19 cellular contexts compared by ENCODE assay signal in the genomic region with DNA sequence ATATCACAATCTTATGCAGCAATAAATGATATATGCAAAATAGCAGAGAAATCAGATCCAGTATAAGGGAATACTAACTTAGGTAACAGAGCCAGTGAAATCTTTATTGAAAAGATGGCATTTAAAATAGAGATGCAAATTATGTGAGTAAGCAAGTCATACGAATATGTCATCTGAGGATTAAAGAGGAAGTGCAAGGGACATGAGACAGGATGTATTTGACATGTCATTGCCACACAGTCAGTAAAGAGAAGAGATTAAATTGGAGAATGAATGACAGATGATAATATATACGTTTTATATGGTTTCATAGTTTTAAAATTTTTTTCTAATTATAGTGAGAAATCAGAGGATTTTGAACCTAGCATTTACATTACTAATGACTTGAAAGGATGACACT.
DNase-seq lines count a peak whose midpoint lies in the region; ATAC-seq, FAIRE-seq and TF ChIP-seq lines count a peak whose summit lies in the region.
"Had no signal": no experiment of that assay in that cellular context is flagged by ENCODE, and none has a peak within 500 bp of the region (broad histone marks: within the 10 kb centered on the region; RNA-seq: fewer than 3 reads in every experiment).

No MANE protein-coding gene starts in this region.

- no peak overlapping the region for H3K27ac Mint-ChIP-seq in activated naive CD4-positive, alpha-beta T cell treated with anti-CD3 and anti-CD28 coated beads for 36 hours
- H3K27ac Mint-ChIP-seq: CD14-positive monocyte; T-helper 2 cell treated with Interferon-gamma antibody and Interleukin-4, amounts not matched to agents 5 μg/mL and 100 μg/mL, for 36 hours had no signal

- H4K20me1 ChIP-seq in GM12878 (ENCODE audit: control insufficient read depth, insufficient read depth), result no peaks in the 10 kb centered on the region

- SMC1A ChIA-PET in GM12878 (lab: Charles Lee; ENCODE audit: uncharacterized antibody, unreplicated experiment), result no interaction called here

- no peak for FAIRE-seq in GM12878 (lab: Jason Lieb, UNC)
- FAIRE-seq: K562 had no signal

- no peaks in the 10 kb centered on the region for H3K9me3 ChIP-seq in GM12878 (replicated peaks; ENCODE audit: control insufficient read depth, insufficient read depth, low read length)

- no peaks in the 10 kb centered on the region for H3K4me1 ChIP-seq in GM12878 (ENCODE audit: control insufficient read depth, insufficient read depth, low read length)

- H3K36me3 Mint-ChIP-seq in activated naive CD4-positive, alpha-beta T cell treated with anti-CD3 and anti-CD28 coated beads for 36 hours (ENCODE audit: low read depth), result no peaks in the 10 kb centered on the region
- H3K36me3 Mint-ChIP-seq: CD14-positive monocyte had no signal

- POLR2A ChIA-PET in GM12878 (lab: Charles Lee), result no interaction called here

- no peak overlapping the region for H3K27ac ChIP-seq in GM12878 (ENCODE audit: control insufficient read depth, insufficient read depth)

- no peak overlapping the region for H3K4me3 ChIP-seq in GM12878
- H3K4me3 ChIP-seq: K562 had no signal

- DNase-seq in GDM1 (lab: John Stamatoyannopoulos, UW), result peak; percentile 10
- DNase-seq in Kasumi-1 (lab: John Stamatoyannopoulos, UW), result peak; percentile 53 to 63
- peak; percentile 58 for DNase-seq in NOMO-1 treated with dmso at 0.1 percent for 144 hours (lab: John Stamatoyannopoulos, UW; ENCODE audit: unreplicated experiment)
- no peak for DNase-seq in GM12878 (ENCODE audit: low read depth, low spot score)
- DNase-seq in erythroblast (lab: John Stamatoyannopoulos, UW), result no peak
- DNase-seq in activated naive CD4-positive, alpha-beta T cell treated with anti-CD3 and anti-CD28 coated beads for 36 hours, result no peak
- DNase-seq: ACHN; COR-L47; DMS 273 treated with DMSO at 0.1 percent for 48 hours; NCI-H1694 treated with DMSO at 0.1 percent for 48 hours; NCI-H2107; NCI-H510A; NCI-H748 treated with DMSO at 0.1 percent for 48 hours; NK-92 treated with Interleukin-12 subunit alpha and Interleukin-12 subunit beta, amount 100 ng/mL, for 24 hours had no signal

- no peaks in the 10 kb centered on the region for H3K79me2 ChIP-seq in GM12878 (ENCODE audit: control insufficient read depth, insufficient read depth, low read length)

- TF ChIP-seq POLR2A in GM12878 (IDR thresholded peaks at IDR 0.05; ENCODE audit: low read depth, low read length), result no peak
- no peak for TF ChIP-seq POLR2A in erythroblast (IDR thresholded peaks at IDR 0.05; ENCODE audit: low read length)

- WGBS in GM12878 (ENCODE audit: insufficient coverage, insufficient replicate concordance, low lambda C conversion rate, missing lambda C conversion rate), result 7% methylated on average over 2 of the region's 2 CpGs

- H3K4me2 ChIP-seq in GM12878 (ENCODE audit: control insufficient read depth, insufficient read depth), result no peak overlapping the region

- no peaks in the 10 kb centered on the region for H3K36me3 ChIP-seq in GM12878 (ENCODE audit: control insufficient read depth in 2 of 2, insufficient read depth in 2 of 2, low read length in 1 of 2)

- CTCF ChIA-PET in GM12878 (lab: Yijun Ruan, JAX), result no interaction called here
- CTCF ChIA-PET in activated naive CD4-positive, alpha-beta T cell treated with anti-CD3 and anti-CD28 coated beads for 36 hours (lab: Charles Lee), result no interaction called here

- no TSS peak for BruUV-seq in GM12878 (replicated peaks; lab: Mats Ljungman, UMichigan)

- no peaks in the 10 kb centered on the region for H3K4me1 Mint-ChIP-seq in activated naive CD4-positive, alpha-beta T cell treated with anti-CD3 and anti-CD28 coated beads for 36 hours (ENCODE audit: low read depth)
- H3K4me1 Mint-ChIP-seq: CD14-positive monocyte had no signal

- in situ Hi-C loops in GM12878 (cut with MboI), result no loop called here

- RAD21 ChIA-PET in GM12878 (lab: Charles Lee; ENCODE audit: unreplicated experiment), result no interaction called here

- TF ChIP-seq EP300 in GM12878 (IDR thresholded peaks at IDR 0.05; ENCODE audit: borderline replicate concordance in 1 of 2, control insufficient read depth in 1 of 2, low read depth in 2 of 2, low read length in 2 of 2), result no peak

- H2AFZ ChIP-seq in GM12878 (ENCODE audit: control insufficient read depth, low read depth, low read length), result no peak overlapping the region

- no peak for TF ChIP-seq CTCF in GM12878 (IDR thresholded peaks at IDR 0.05 in 2 of 3, conservative IDR thresholded peaks at IDR 0.05 in 1 of 3; ENCODE audit: control insufficient read depth in 2 of 3, extremely low read depth in 1 of 3, insufficient read depth in 1 of 3, low read depth in 3 of 3, low read length in 3 of 3)

- peaks cover 10% of the 10 kb centered on the region for H3K9me3 Mint-ChIP-seq in activated naive CD4-positive, alpha-beta T cell treated with anti-CD3 and anti-CD28 coated beads for 36 hours

- intact Hi-C loops in GM12878 (cut with micrococcal nuclease; ENCODE audit: unreplicated experiment), result no loop called here
- intact Hi-C loops in activated naive CD4-positive, alpha-beta T cell treated with anti-CD3 and anti-CD28 coated beads for 36 hours (cut with micrococcal nuclease), result no loop called here

- no peak overlapping the region for H3K9ac ChIP-seq in GM12878 (ENCODE audit: control insufficient read depth, insufficient read depth, low read length)

- no peaks in the 10 kb centered on the region for H3K27me3 Mint-ChIP-seq in activated naive CD4-positive, alpha-beta T cell treated with anti-CD3 and anti-CD28 coated beads for 36 hours (ENCODE audit: low read depth)

- no peaks in the 10 kb centered on the region for H3K27me3 ChIP-seq in GM12878 (replicated peaks in 1 of 2; ENCODE audit: control insufficient read depth in 2 of 2, insufficient read depth in 2 of 2, low read length in 1 of 2)

- TF ChIP-seq RAD21 in GM12878 (IDR thresholded peaks at IDR 0.05; ENCODE audit: insufficient read depth, low read depth, low read length), result no peak

- ATAC-seq in GM12878, result peak; percentile 30; the same call in 1 of the 3 replicates
- no peak for ATAC-seq in GM18907 (IDR thresholded peaks at IDR 0.05; ENCODE audit: unreplicated experiment)
- ATAC-seq in GM18498 (IDR thresholded peaks at IDR 0.05; ENCODE audit: unreplicated experiment), result no peak
- ATAC-seq: K562 had no signal

- H3K4me3 Mint-ChIP-seq in activated naive CD4-positive, alpha-beta T cell treated with anti-CD3 and anti-CD28 coated beads for 36 hours, result no peak overlapping the region
- H3K4me3 Mint-ChIP-seq: CD14-positive monocyte; T-helper 2 cell treated with Interferon-gamma antibody and Interleukin-4, amounts not matched to agents 5 μg/mL and 100 μg/mL, for 36 hours had no signal

TF ChIP-seq in GM12878, 131 proteins besides CTCF, POLR2A, EP300 and RAD21:
- TF ChIP-seq, protein P1, sequence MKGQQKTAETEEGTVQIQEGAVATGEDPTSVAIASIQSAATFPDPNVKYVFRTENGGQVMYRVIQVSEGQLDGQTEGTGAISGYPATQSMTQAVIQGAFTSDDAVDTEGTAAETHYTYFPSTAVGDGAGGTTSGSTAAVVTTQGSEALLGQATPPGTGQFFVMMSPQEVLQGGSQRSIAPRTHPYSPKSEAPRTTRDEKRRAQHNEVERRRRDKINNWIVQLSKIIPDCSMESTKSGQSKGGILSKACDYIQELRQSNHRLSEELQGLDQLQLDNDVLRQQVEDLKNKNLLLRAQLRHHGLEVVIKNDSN (IDR thresholded peaks at IDR 0.05; ENCODE audit: borderline replicate concordance, extremely low read length, insufficient read depth, low read depth, low read length), result no peak
- TF ChIP-seq, protein P2, sequence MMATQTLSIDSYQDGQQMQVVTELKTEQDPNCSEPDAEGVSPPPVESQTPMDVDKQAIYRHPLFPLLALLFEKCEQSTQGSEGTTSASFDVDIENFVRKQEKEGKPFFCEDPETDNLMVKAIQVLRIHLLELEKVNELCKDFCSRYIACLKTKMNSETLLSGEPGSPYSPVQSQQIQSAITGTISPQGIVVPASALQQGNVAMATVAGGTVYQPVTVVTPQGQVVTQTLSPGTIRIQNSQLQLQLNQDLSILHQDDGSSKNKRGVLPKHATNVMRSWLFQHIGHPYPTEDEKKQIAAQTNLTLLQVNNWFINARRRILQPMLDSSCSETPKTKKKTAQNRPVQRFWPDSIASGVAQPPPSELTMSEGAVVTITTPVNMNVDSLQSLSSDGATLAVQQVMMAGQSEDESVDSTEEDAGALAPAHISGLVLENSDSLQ (IDR thresholded peaks at IDR 0.05), result 0 out of 2 replicates have a peak, but pooled peaks have one; percentile 8
- TF ChIP-seq SPI1 (IDR thresholded peaks at IDR 0.05; ENCODE audit: borderline replicate concordance, insufficient read depth, low read depth, low read length), result peak; percentile 53; the same call in 1 of the 2 replicates

Comparison
In these comparisons a context has a peak if more than half of its experiments do, and no peak if none do; other contexts are left out.
1. DNase-seq: peak in GDM1 (single experiment), Kasumi-1 (2 of 2) and NOMO-1 treated with dmso at 0.1 percent for 144 hours (single experiment); none in GM12878 (single experiment), erythroblast (0 of 2) and activated naive CD4-positive, alpha-beta T cell treated with anti-CD3 and anti-CD28 coated beads for 36 hours (single experiment).